20 cellular contexts compared by ENCODE assay signal in the genomic region with DNA sequence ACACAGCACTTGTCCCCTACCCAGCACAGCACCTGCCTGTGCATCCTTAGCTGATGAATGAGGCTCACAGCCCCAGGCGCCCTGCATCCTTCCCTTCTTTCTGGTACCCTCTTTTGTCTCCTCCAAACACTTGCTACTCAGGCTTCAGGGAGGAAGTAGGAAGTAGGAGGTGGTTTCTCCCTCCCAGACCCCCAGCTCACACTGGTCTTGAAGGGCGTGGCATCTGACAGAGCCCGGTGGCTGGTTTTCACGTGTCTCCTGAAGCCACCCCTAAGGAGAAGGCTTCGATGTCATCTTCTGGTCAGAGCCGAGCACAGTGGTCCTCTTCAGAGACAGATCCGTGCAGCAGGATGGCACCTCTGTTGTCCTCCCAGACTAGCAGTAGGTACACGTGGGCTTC.
DNase-seq lines count a peak whose midpoint lies in the region; TF ChIP-seq lines count a peak whose summit lies in the region.
"Had no signal": no experiment of that assay in that cellular context is flagged by ENCODE, and none has a peak within 500 bp of the region (broad histone marks: within the 10 kb centered on the region; RNA-seq: fewer than 3 reads in every experiment).

No MANE protein-coding gene starts in this region.

- no peak overlapping the region for H3K14ac ChIP-seq in H9 (ENCODE audit: insufficient read depth, low read length)

- H3K18ac ChIP-seq in H9 (ENCODE audit: insufficient read length, low read depth, low read length): no peak overlapping the region

- no peak overlapping the region for H3K4ac ChIP-seq in H9 (ENCODE audit: low read depth, low read length)

- no peak overlapping the region for H4K8ac ChIP-seq in H9 (replicated peaks; ENCODE audit: insufficient read length, low read depth, low read length)

- H3K27me3 Mint-ChIP-seq in H9 (ENCODE audit: low read depth): no peaks in the 10 kb centered on the region

- H4K91ac ChIP-seq in H9 (ENCODE audit: insufficient read length, low read depth, low read length): no peak overlapping the region

- no peak overlapping the region for H2AK5ac ChIP-seq in H9 (ENCODE audit: insufficient read length, low read length)

- no peak for TF ChIP-seq EP300 in transverse colon (IDR thresholded peaks at IDR 0.05; ENCODE audit: low read depth)

- DNase-seq in NCI-H345 (lab: John Stamatoyannopoulos, UW): peak; percentile 2
- DNase-seq in NCI-H345 treated with DMSO at 0.1 percent for 48 hours (lab: John Stamatoyannopoulos, UW; ENCODE audit: unreplicated experiment): no peak
- no peak for DNase-seq in H9
- DNase-seq in coronary artery (ENCODE audit: low spot score): peak; percentile 17
- no peak for DNase-seq in transverse colon
- no peak for DNase-seq in NCI-H2227 (lab: John Stamatoyannopoulos, UW; ENCODE audit: unreplicated experiment)
- DNase-seq in cerebellum (ENCODE audit: low spot score): no peak
- DNase-seq: 8988T; DMS 273 treated with DMSO at 0.1 percent for 48 hours; GDM1; HCEC 1CT; NCI-H187 treated with DMSO at 0.1 percent for 48 hours; NCI-H526; NK-92 treated with Interleukin-12 subunit alpha and Interleukin-12 subunit beta, amount 100 ng/mL, for 24 hours; OCI-M1; SJCRH30 had no signal

- no CpG with 5 or more reads among the region's 8 CpGs for WGBS in H9 (ENCODE audit: extremely low coverage, insufficient read length, low lambda C conversion rate)
- WGBS in transverse colon (ENCODE audit: low coverage in 1 of 2), 2 donors: 90% methylated on average over 8 of the region's 8 CpGs; no CpG with 5 or more reads in 1 of the 2 donors

- intact Hi-C loops in transverse colon (cut with DNase I; ENCODE audit: low total_unique reads): no loop called here

- no peak overlapping the region for H3K27ac ChIP-seq in H9 (ENCODE audit: insufficient read length, low read depth, low read length)
- H3K27ac ChIP-seq in coronary artery: no peak overlapping the region
- H3K27ac ChIP-seq in neutrophil: peak overlapping the region; percentile 51
- H3K27ac ChIP-seq in transverse colon: no peak overlapping the region
- H3K27ac ChIP-seq: BLaER1, RWPE1, SJCRH30 had no signal

- TF ChIP-seq CTCF in H9 (conservative IDR thresholded peaks at IDR 0.05) (no peak), coronary artery (IDR thresholded peaks at IDR 0.05) (no peak), neutrophil (IDR thresholded peaks at IDR 0.05) (no peak), transverse colon (IDR thresholded peaks at IDR 0.05) (no peak)

- H3T11ph ChIP-seq in H9 (ENCODE audit: low read length): no peak overlapping the region

- H3K36me3 Mint-ChIP-seq in H9 (ENCODE audit: insufficient read depth in 1 of 3, low read depth in 3 of 3): no peaks in the 10 kb centered on the region; a peak in 1 of 7 replicates

- H3K9ac ChIP-seq in H9 (ENCODE audit: extremely low read depth, insufficient read length, low read length): no peak overlapping the region
- H3K9ac ChIP-seq: BLaER1 had no signal

- H3K36me3 ChIP-seq in neutrophil (peaks cover 7% of the 10 kb centered on the region), transverse colon (no peaks in the 10 kb centered on the region)
- H3K36me3 ChIP-seq: BLaER1, SJCRH30 had no signal

- H3K56ac ChIP-seq in H9 (ENCODE audit: insufficient read length, low read depth, low read length): no peak overlapping the region

- no peak overlapping the region for H2AFZ ChIP-seq in H9 (ENCODE audit: low read length)

- H3K4me1 ChIP-seq in H9 (ENCODE audit: insufficient read depth, low read length) (peaks cover 8% of the 10 kb centered on the region; the same call in 1 of the 2 replicates), neutrophil (ENCODE audit: control insufficient read depth in 1 of 2, insufficient read depth in 1 of 2, low read depth in 1 of 2, low read length in 1 of 2) (peaks cover 39 to 65% of the 10 kb centered on the region in 2 experiments), transverse colon (peaks cover 8 to 51% (median 33%) of the 10 kb centered on the region in 4 donors)
- H3K4me1 ChIP-seq: SJCRH30 had no signal

- H3K4me3 Mint-ChIP-seq in H9: no peak overlapping the region

- H2BK120ac ChIP-seq in H9 (ENCODE audit: low read depth, low read length, poor library complexity, severe bottlenecking): no peak overlapping the region

- no peak overlapping the region for H2BK5ac ChIP-seq in H9 (ENCODE audit: insufficient read length, low read length)

- no peak overlapping the region for H3K4me2 ChIP-seq in H9 (ENCODE audit: insufficient read depth, insufficient read length, low read length)
- H3K4me2 ChIP-seq: BLaER1 had no signal

- H3K27ac Mint-ChIP-seq in H9: peak overlapping the region in 2 of 3 experiments; percentile 22 to 62; a peak in 2 of 7 replicates

- no peak overlapping the region for H2BK20ac ChIP-seq in H9 (ENCODE audit: low read depth, low read length, poor library complexity, severe bottlenecking)

- H3K23me2 ChIP-seq in H9 (ENCODE audit: insufficient read length, low read depth, low read length, poor library complexity, severe bottlenecking): no peaks in the 10 kb centered on the region

- H4K5ac ChIP-seq in H9 (ENCODE audit: insufficient read length, low read depth, low read length): no peak overlapping the region

- H3K79me2 ChIP-seq in H9 (ENCODE audit: insufficient read depth, low read length): no peaks in the 10 kb centered on the region

- in situ Hi-C loops in transverse colon (cut with MboI; ENCODE audit: low pct_ligation_motif_present in 1 of 4, low pct_unique_long_range_greater_than_20kb in 1 of 4, low sequenced_read_pairs in 3 of 4): no loop called here

- H2BK15ac ChIP-seq in H9 (ENCODE audit: low read depth, low read length): no peak overlapping the region

- H3K23ac ChIP-seq in H9 (ENCODE audit: insufficient read length, low read depth, low read length): no peak overlapping the region

- no peaks in the 10 kb centered on the region for H3K79me1 ChIP-seq in H9 (ENCODE audit: insufficient read depth, low read depth, low read length, poor library complexity, severe bottlenecking)

- H3K9me3 ChIP-seq in H9 (ENCODE audit: control insufficient read depth, low read depth, low read length) (no peaks in the 10 kb centered on the region), neutrophil (no peaks in the 10 kb centered on the region), transverse colon (no peaks in the 10 kb centered on the region)
- H3K9me3 ChIP-seq: BLaER1, SJCRH30 had no signal

- H2BK12ac ChIP-seq in H9 (ENCODE audit: insufficient read length, low read depth, low read length): no peak overlapping the region

- H3K27me3 ChIP-seq in H9 (ENCODE audit: insufficient read depth, low read length): no peaks in the 10 kb centered on the region
- no peaks in the 10 kb centered on the region for H3K27me3 ChIP-seq in neutrophil
- H3K27me3 ChIP-seq in transverse colon: no peaks in the 10 kb centered on the region
- H3K27me3 ChIP-seq: BLaER1 had no signal

- no peak for TF ChIP-seq POLR2A in transverse colon (IDR thresholded peaks at IDR 0.05)

- H3K9me3 Mint-ChIP-seq in H9: no peaks in the 10 kb centered on the region

- peaks cover 27 to 34% of the 10 kb centered on the region in 2 experiments for H3K4me1 Mint-ChIP-seq in H9

- no peaks in the 10 kb centered on the region for H4K20me1 ChIP-seq in H9 (ENCODE audit: control insufficient read depth, insufficient read depth, insufficient read length)
- H4K20me1 ChIP-seq: BLaER1 had no signal

- H3K4me3 ChIP-seq in coronary artery (no peak overlapping the region), neutrophil (ENCODE audit: low read depth in 1 of 2, low read length in 1 of 2) (no peak overlapping the region), transverse colon (no peak overlapping the region)
- H3K4me3 ChIP-seq: BLaER1, GM12878, SJCRH30 had no signal

Comparison
In these comparisons a context has a peak if more than half of its experiments do, and no peak if none do; other contexts are left out.
1. DNase-seq: peak in NCI-H345 (single experiment) and coronary artery (single experiment); none in NCI-H345 treated with DMSO at 0.1 percent for 48 hours (single experiment), H9 (single experiment), transverse colon (single experiment), NCI-H2227 (single experiment) and cerebellum (single experiment).